21 cellular contexts compared by ENCODE assay signal in the genomic region with DNA sequence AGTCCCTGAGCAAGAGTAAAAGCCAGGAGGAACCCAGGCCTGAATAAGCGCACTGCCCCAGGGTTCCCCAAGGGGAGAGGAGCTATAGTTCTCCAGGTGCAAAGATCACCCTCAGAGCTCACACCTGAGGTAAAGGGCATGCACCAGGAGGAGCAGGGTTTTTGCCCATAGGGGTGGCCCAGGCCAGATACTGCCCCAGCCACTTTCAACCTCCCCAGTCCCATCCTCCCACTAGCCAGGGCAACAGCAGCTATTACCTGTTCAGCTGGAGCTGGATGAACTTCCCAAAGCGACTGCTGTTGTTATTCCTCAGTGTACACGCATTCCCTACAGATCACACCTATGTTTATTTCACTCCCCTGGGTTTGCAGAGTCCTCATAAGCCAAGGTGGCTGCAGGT.
"Had no signal": no experiment of that assay in that cellular context is flagged by ENCODE, and none has a peak within 500 bp of the region (broad histone marks: within the 10 kb centered on the region; RNA-seq: fewer than 3 reads in every experiment).

No MANE protein-coding gene starts in this region.

- ATAC-seq: activated CD8-positive, alpha-beta T cell treated with anti-CD3 and anti-CD28 coated beads for 36 hours; activated T-helper 17 cell treated with anti-CD3 and anti-CD28 coated beads, Interleukin-2, amount 50 U/mL, for 72 hours; Right ventricle myocardium inferior; T-cell had no signal

- DNase-seq: activated CD4-positive, alpha-beta T cell treated with anti-CD3 and anti-CD28 coated beads for 4 hours; activated CD8-positive, alpha-beta T cell treated with anti-CD3 and anti-CD28 coated beads for 36 hours; activated naive CD4-positive, alpha-beta T cell treated with anti-CD3 and anti-CD28 coated beads, Interleukin-2, amount 50 U/mL, for 16 hours; activated T-cell treated with anti-CD3 and anti-CD28 coated beads, Interleukin-2, amount 50 U/mL, for 48 hours; adrenal gland; anterior cingulate cortex; central memory CD4-positive, alpha-beta T cell; KG1; MG63; MV-4-11; NCI-H1092 treated with DMSO at 0.1 percent for 48 hours; NCI-H1417 treated with DMSO at 0.1 percent for 48 hours; NCI-H1694; NCI-H2107; NCI-H2171 treated with DMSO at 0.1 percent for 48 hours; NCI-H226; NCI-H526; NCI-H82; T-cell had no signal
